In genomic region chr3:18423401-18424212, GRCh38 we compare ENCODE assay signal across 8 cellular contexts. TPM values are rescaled to one million over a fixed set of nuclear protein-coding genes. Genes with fewer than 3 reads are reported as not detected.
DNase-seq lines count a peak whose midpoint lies in the region; ATAC-seq and TF ChIP-seq lines count a peak whose summit lies in the region.

No MANE protein-coding gene starts in this region.

- H3K27me3 ChIP-seq in HL-60 (ENCODE audit: insufficient read depth, poor library complexity, severe bottlenecking) (no peaks in the 10 kb centered on the region), left lung (no peaks in the 10 kb centered on the region)

- peaks cover 46% of the 10 kb centered on the region for H3K4me1 Mint-ChIP-seq in T-helper 17 cell

- H3K4me3 Mint-ChIP-seq in T-helper 17 cell: peak overlapping the region; percentile 97

- intact Hi-C loops in left lung (cut with DNase I): no loop called here

- H3K4me3 ChIP-seq in HL-60 (replicated peaks; ENCODE audit: insufficient read depth, low read length) (peak overlapping the region; percentile 70), left lung (peak overlapping the region; percentile 75 to 79)

- no peak for TF ChIP-seq CTCF in HL-60 (IDR thresholded peaks at IDR 0.05; ENCODE audit: insufficient read depth, low read length)
- no peak for TF ChIP-seq CTCF in left lung (IDR thresholded peaks at IDR 0.05)

- H3K27ac Mint-ChIP-seq in T-helper 17 cell: peak overlapping the region; percentile 98

- ATAC-seq in GM21423 (IDR thresholded peaks at IDR 0.05; ENCODE audit: unreplicated experiment) (peak; percentile 76), T-helper 17 cell (no peak), left lung (peak; percentile 46)

- peaks cover 0 to 5% of the 10 kb centered on the region in 2 donors for H3K36me3 ChIP-seq in left lung

- H3K4me1 ChIP-seq in left lung: peaks cover 0 to 26% of the 10 kb centered on the region in 2 donors

- peak overlapping the region; percentile 82 for H3K27ac ChIP-seq in HL-60 (replicated peaks)
- peak overlapping the region; percentile 87 to 92 for H3K27ac ChIP-seq in left lung

- no peaks in the 10 kb centered on the region for H3K27me3 Mint-ChIP-seq in T-helper 17 cell

- DNase-seq in GM03348 (ENCODE audit: low spot score): peak; percentile 53
- peak in 1 of 2 experiments; percentile 45 for DNase-seq in HL-60 (ENCODE audit: low read depth in 1 of 2, low spot score in 1 of 2)
- DNase-seq in T-helper 17 cell: no peak
- peak; percentile 14 to 45 for DNase-seq in dermis microvascular lymphatic vessel endothelial cell (ENCODE audit: low read depth in 2 of 2)
- peak in 1 of 2 donors; percentile 39 for DNase-seq in left lung
- DNase-seq in stimulated activated CD8-positive, alpha-beta memory T cell treated with anti-CD3 and anti-CD28 coated beads, Interleukin-4, amount 100 ng/mL, for 48 hours: peak; percentile 52
- no peak for DNase-seq in HK-2 (ENCODE audit: unreplicated experiment)

- H3K36me3 Mint-ChIP-seq in T-helper 17 cell (ENCODE audit: low read depth): peaks cover 5% of the 10 kb centered on the region

- H3K9me3 ChIP-seq in T-helper 17 cell (ENCODE audit: control insufficient read depth, low read length, poor library complexity, severe bottlenecking) (no peaks in the 10 kb centered on the region), left lung (no peaks in the 10 kb centered on the region)

RNA-seq across cellular contexts. Expression of gene SATB1, which starts 1.5 kb away (rescaled TPM):
- total RNA-seq in T-helper 17 cell (100 to 1,000 TPM; 208 TPM), dermis microvascular lymphatic vessel endothelial cell (3.3 and 5.6 TPM in 2 replicates), left lung (10 to 100 TPM; 24.0 to 25.1 TPM)

Comparison
In these comparisons a context has a peak if more than half of its experiments do, and no peak if none do; other contexts are left out.
1. DNase-seq: peak in GM03348 (single experiment), dermis microvascular lymphatic vessel endothelial cell (2 of 2) and stimulated activated CD8-positive, alpha-beta memory T cell treated with anti-CD3 and anti-CD28 coated beads, Interleukin-4, amount 100 ng/mL, for 48 hours (single experiment); none in T-helper 17 cell (0 of 3) and HK-2 (single experiment).
2. RNA of gene SATB1, which starts 1.5 kb away (total RNA-seq): 208 TPM in T-helper 17 cell; 24.0 to 25.1 TPM in left lung and 3.3 to 5.6 TPM in dermis microvascular lymphatic vessel endothelial cell; every median in the first group is over 4 times any median in the second.